ENCODE assay signal across 26 cellular contexts in the genomic region with DNA sequence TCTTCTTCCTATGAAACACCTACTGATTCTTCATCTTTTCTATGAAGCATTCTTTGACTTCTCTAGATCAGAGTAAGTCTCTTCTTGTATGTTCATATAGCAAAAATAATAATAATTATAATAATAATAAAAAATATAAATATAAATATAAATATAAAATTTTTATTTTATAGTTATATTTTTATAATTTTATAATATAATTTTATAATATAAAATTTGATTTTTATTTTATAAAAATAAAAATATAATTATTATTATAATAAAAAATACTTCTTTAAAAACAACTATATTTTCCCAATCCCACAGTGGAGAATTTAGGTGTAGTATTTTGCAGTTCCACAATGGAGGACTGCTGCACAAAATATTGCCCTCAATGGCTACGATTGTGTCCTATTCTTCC. TPM values are rescaled to one million over a fixed set of nuclear protein-coding genes. Genes with fewer than 3 reads are reported as not detected.
DNase-seq lines count a peak whose midpoint lies in the region; ATAC-seq, FAIRE-seq and TF ChIP-seq lines count a peak whose summit lies in the region.
"Had no signal": no experiment of that assay in that cellular context is flagged by ENCODE, and none has a peak within 500 bp of the region (broad histone marks: within the 10 kb centered on the region; RNA-seq: fewer than 3 reads in every experiment).

No MANE protein-coding gene starts in this region.

- 71 to 82% methylated on average over 1 of the region's 1 CpG for WGBS in pancreas, 2 donors

- TF ChIP-seq CTCF in pancreas (IDR thresholded peaks at IDR 0.05) = no peak

- intact Hi-C loops in pancreas (cut with DNase I) = no loop called here

- H3K4me1 ChIP-seq in pancreas = no peaks in the 10 kb centered on the region
- H3K4me1 ChIP-seq: A549, BE2C had no signal

- no peaks in the 10 kb centered on the region for H3K9me3 ChIP-seq in pancreas
- H3K9me3 ChIP-seq: A549; BE2C; BLaER1 treated with 17β-estradiol and CSF1 and Interleukin-3, amounts not matched to agents 10 nM and 100 nM had no signal

- no peak overlapping the region for H3K27ac ChIP-seq in pancreas
- H3K27ac ChIP-seq: 22Rv1; A549; BLaER1 treated with 17β-estradiol and CSF1 and Interleukin-3, amounts not matched to agents 10 nM and 100 nM had no signal

- DNase-seq in pancreas (no peak), dermis blood vessel endothelial cell (no peak), GOT3 (lab: John Stamatoyannopoulos, UW) (no peak)
- DNase-seq: ACHN; AML-193; BE2C; CD4-positive, alpha-beta T cell; CD8-positive, alpha-beta memory T cell; DMS 273 treated with DMSO at 0.1 percent for 48 hours; DMS79; EL; GF-D8; H7; HCEC 1CT had no signal

- H3K27me3 ChIP-seq in pancreas = no peaks in the 10 kb centered on the region
- H3K27me3 ChIP-seq: BE2C; BLaER1 treated with 17β-estradiol and CSF1 and Interleukin-3, amounts not matched to agents 10 nM and 100 nM had no signal

- FAIRE-seq in A204.1 (lab: Jason Lieb, UNC) (peak; percentile 99), TTC549 (lab: Jason Lieb, UNC) (peak; percentile 94), endometrium (lab: Jason Lieb, UNC) (peak; percentile 15), pancreas (lab: Jason Lieb, UNC) (peak; percentile 86)
- FAIRE-seq: A549, D721Med, GM12891, GM18507, H1 had no signal

- ATAC-seq in pancreas (no peak), HG03342 (IDR thresholded peaks at IDR 0.05; ENCODE audit: unreplicated experiment) (no peak), HG03565 (IDR thresholded peaks at IDR 0.05; ENCODE audit: unreplicated experiment) (no peak)
- ATAC-seq: A549 had no signal

- no peaks in the 10 kb centered on the region for H3K36me3 ChIP-seq in pancreas
- H3K36me3 ChIP-seq: BE2C; BLaER1 treated with 17β-estradiol and CSF1 and Interleukin-3, amounts not matched to agents 10 nM and 100 nM had no signal

- H3K4me3 ChIP-seq in pancreas = no peak overlapping the region
- H3K4me3 ChIP-seq: A549; BLaER1 treated with 17β-estradiol and CSF1 and Interleukin-3, amounts not matched to agents 10 nM and 100 nM had no signal

RNA-seq across cellular contexts. Expression of a gene that starts 34.3 kb away (rescaled TPM):
- 10 to 100 TPM; 23.9 to 47.9 (median 29.8) TPM for total RNA-seq in pancreas
- 10 to 100 TPM; 37.8 to 78.8 TPM for polyA plus RNA-seq in pancreas
- 49.8 and 58.4 TPM in 2 replicates for total RNA-seq in dermis blood vessel endothelial cell
